1 cellular context compared by ENCODE assay signal in the genomic region with DNA sequence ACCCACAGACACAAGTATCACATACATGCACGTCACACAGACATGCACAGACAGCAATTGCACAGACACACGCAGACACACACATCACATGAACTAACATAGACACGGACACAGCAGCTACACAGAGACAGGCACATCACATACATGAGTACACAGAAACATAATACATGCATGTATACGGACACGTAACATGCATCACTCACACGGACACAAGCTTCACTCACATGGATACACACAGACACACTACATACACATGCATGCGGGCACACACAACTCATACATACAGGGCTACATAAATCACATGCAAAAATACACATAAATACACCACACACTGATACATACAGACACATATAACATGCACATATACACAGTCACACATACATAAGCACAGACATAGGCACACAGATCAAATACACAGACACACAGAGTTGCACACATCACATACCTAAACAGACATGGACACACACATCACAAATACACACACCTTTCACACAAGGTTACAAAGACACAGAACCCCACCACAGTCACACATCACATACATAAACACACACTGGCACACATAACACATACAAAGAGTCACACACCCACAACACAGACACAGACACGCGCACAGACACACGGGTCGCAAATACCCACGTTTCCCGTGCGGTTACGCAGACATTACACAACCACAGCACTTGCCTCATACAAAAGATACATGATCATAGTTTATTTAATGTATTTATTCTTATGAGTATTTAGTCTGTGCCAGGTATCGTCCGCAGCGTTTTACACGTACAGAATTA.
TF ChIP-seq lines count a peak whose summit lies in the region.

No MANE protein-coding gene starts in this region.

TF ChIP-seq in HCT116, 20 proteins besides CTCF, POLR2A, EP300 and RAD21 (continued from another document):
- no peak for TF ChIP-seq SRF (IDR thresholded peaks at IDR 0.05; ENCODE audit: low read depth)
- TF ChIP-seq SIN3A (IDR thresholded peaks at IDR 0.05; ENCODE audit: low read depth) = no peak
- no peak for TF ChIP-seq POLR2AphosphoS5 (IDR thresholded peaks at IDR 0.05; ENCODE audit: low read depth, low read length)
- no peak for TF ChIP-seq CBX3 (IDR thresholded peaks at IDR 0.05; ENCODE audit: low read depth)
- no peak for TF ChIP-seq SP1 (IDR thresholded peaks at IDR 0.05; ENCODE audit: low read depth)
- no peak for TF ChIP-seq FOSL1 (IDR thresholded peaks at IDR 0.05; ENCODE audit: low read depth)
- no peak for TF ChIP-seq JUND (IDR thresholded peaks at IDR 0.05)
- no peak for TF ChIP-seq ELF1 (IDR thresholded peaks at IDR 0.05; ENCODE audit: borderline replicate concordance, low read depth)
- TF ChIP-seq TCF7L2 (IDR thresholded peaks at IDR 0.05; ENCODE audit: borderline replicate concordance, extremely low read depth, insufficient read depth, insufficient read length) = no peak
- TF ChIP-seq, protein P1, sequence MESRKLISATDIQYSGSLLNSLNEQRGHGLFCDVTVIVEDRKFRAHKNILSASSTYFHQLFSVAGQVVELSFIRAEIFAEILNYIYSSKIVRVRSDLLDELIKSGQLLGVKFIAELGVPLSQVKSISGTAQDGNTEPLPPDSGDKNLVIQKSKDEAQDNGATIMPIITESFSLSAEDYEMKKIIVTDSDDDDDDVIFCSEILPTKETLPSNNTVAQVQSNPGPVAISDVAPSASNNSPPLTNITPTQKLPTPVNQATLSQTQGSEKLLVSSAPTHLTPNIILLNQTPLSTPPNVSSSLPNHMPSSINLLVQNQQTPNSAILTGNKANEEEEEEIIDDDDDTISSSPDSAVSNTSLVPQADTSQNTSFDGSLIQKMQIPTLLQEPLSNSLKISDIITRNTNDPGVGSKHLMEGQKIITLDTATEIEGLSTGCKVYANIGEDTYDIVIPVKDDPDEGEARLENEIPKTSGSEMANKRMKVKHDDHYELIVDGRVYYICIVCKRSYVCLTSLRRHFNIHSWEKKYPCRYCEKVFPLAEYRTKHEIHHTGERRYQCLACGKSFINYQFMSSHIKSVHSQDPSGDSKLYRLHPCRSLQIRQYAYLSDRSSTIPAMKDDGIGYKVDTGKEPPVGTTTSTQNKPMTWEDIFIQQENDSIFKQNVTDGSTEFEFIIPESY (IDR thresholded peaks at IDR 0.05; ENCODE audit: extremely low read depth, insufficient replicate concordance, low read length) = no peak
- TF ChIP-seq, protein P2, sequence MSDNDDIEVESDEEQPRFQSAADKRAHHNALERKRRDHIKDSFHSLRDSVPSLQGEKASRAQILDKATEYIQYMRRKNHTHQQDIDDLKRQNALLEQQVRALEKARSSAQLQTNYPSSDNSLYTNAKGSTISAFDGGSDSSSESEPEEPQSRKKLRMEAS (IDR thresholded peaks at IDR 0.05) = no peak
- TF ChIP-seq, protein P3, sequence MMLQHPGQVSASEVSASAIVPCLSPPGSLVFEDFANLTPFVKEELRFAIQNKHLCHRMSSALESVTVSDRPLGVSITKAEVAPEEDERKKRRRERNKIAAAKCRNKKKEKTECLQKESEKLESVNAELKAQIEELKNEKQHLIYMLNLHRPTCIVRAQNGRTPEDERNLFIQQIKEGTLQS (IDR thresholded peaks at IDR 0.05) = no peak
- TF ChIP-seq CEBPB (IDR thresholded peaks at IDR 0.05; ENCODE audit: low read depth) = no peak
- TF ChIP-seq EZH2 (IDR thresholded peaks at IDR 0.05) = no peak
